ENCODE assay signal across 8 cellular contexts in genomic region chr7:106057962-106058901, GRCh38. TPM values are rescaled to one million over a fixed set of nuclear protein-coding genes. Genes with fewer than 3 reads are reported as not detected.
DNase-seq lines count a peak whose midpoint lies in the region; ATAC-seq and TF ChIP-seq lines count a peak whose summit lies in the region.

No MANE protein-coding gene starts in this region.

- CTCF ChIA-PET in CD4-positive, alpha-beta T cell (lab: Charles Lee) = interaction anchor here (0.8 to 4.0 kb wide), 3 partner anchors 13 to 97 kb away, joined by 3 to 52 read pairs (median 4); no protein-coding TSS in a partner anchor

- POLR2A ChIA-PET in CD4-positive, alpha-beta T cell (lab: Charles Lee) = interaction anchor here (0.7 to 3.6 kb wide), 3 partner anchors 13 to 95 kb away, joined by 3 to 15 read pairs (median 13); partner anchors contain the start of gene SYPL1

- peaks cover 27% of the 10 kb centered on the region for H3K4me1 Mint-ChIP-seq in CD4-positive, alpha-beta T cell (ENCODE audit: low read depth)
- peaks cover 5 to 19% of the 10 kb centered on the region in 2 donors for H3K4me1 Mint-ChIP-seq in natural killer cell

- peak; percentile 65 for ATAC-seq in GM21423 (IDR thresholded peaks at IDR 0.05; ENCODE audit: unreplicated experiment)
- peak; percentile 32 for ATAC-seq in HG03575 (IDR thresholded peaks at IDR 0.05; ENCODE audit: extremely low read depth, insufficient number of reproducible peaks, low FRiP score, unreplicated experiment)
- no peak for ATAC-seq in CD4-positive, alpha-beta T cell (ENCODE audit: poor library complexity)
- ATAC-seq in natural killer cell = no peak

- H3K9me3 ChIP-seq in CD4-positive, alpha-beta T cell (ENCODE audit: control insufficient read depth, low read length) = no peaks in the 10 kb centered on the region

- intact Hi-C loops in posterior vena cava (cut with DNase I) = loop anchor here (1.0 to 5.0 kb wide), 3 partner anchors 95 to 1959 kb away; no protein-coding TSS in a partner anchor
- intact Hi-C loops in CD4-positive, alpha-beta T cell (cut with DNase I, micrococcal nuclease) = loop anchor here (1.0 to 10.0 kb wide), 5 partner anchors 37 to 407 kb away; partner anchors contain the start of gene SYPL1 (in 1 of the 2)
- intact Hi-C loops in natural killer cell (cut with micrococcal nuclease) = loop anchor here (1.0 to 5.0 kb wide), 2 partner anchors 54 to 96 kb away; partner anchors contain the start of gene SYPL1

- no peak overlapping the region for H3K27ac ChIP-seq in CD4-positive, alpha-beta T cell (ENCODE audit: low read depth, low read length)

- no peak overlapping the region for H3K4me3 Mint-ChIP-seq in CD4-positive, alpha-beta T cell
- H3K4me3 Mint-ChIP-seq in natural killer cell = no peak overlapping the region

- DNase-seq in GM12865 (ENCODE audit: low read depth) (peak; percentile 90), amygdala (lab: John Stamatoyannopoulos, UW) (peak; percentile 24 to 95 (median 83)), mucosa of gallbladder (ENCODE audit: low spot score) (peak; percentile 86), posterior vena cava (ENCODE audit: low spot score) (no peak), natural killer cell (no peak)
- DNase-seq in CD4-positive, alpha-beta T cell = no peak

- no peaks in the 10 kb centered on the region for H3K9me3 Mint-ChIP-seq in CD4-positive, alpha-beta T cell
- no peaks in the 10 kb centered on the region for H3K9me3 Mint-ChIP-seq in natural killer cell

- no peaks in the 10 kb centered on the region for H3K36me3 Mint-ChIP-seq in CD4-positive, alpha-beta T cell (ENCODE audit: low read depth)
- H3K36me3 Mint-ChIP-seq in natural killer cell = no peaks in the 10 kb centered on the region

- no peak overlapping the region for H3K27ac Mint-ChIP-seq in CD4-positive, alpha-beta T cell
- no peak overlapping the region for H3K27ac Mint-ChIP-seq in natural killer cell

- H3K27me3 ChIP-seq in CD4-positive, alpha-beta T cell (ENCODE audit: control insufficient read depth, insufficient read depth, low read length) = no peaks in the 10 kb centered on the region

- no peaks in the 10 kb centered on the region for H3K27me3 Mint-ChIP-seq in CD4-positive, alpha-beta T cell
- peaks cover 0 to 6% of the 10 kb centered on the region in 2 donors for H3K27me3 Mint-ChIP-seq in natural killer cell (ENCODE audit: low read depth in 2 of 2)

- TF ChIP-seq CTCF in GM12865 (IDR thresholded peaks at IDR 0.05; ENCODE audit: insufficient read depth, low read depth, low read length, missing control alignments) (no peak), natural killer cell (IDR thresholded peaks at IDR 0.05) (no peak)
- TF ChIP-seq CTCF in CD4-positive, alpha-beta T cell (IDR thresholded peaks at IDR 0.05) = no peak

- H3K4me3 ChIP-seq in GM12865 (ENCODE audit: low read depth, low read length) = peak overlapping the region; percentile 11; the same call in 1 of the 2 replicates

RNA-seq across cellular contexts. Expression of gene SYPL1, which starts 53.9 kb away (rescaled TPM):
- total RNA-seq in mucosa of gallbladder (116 TPM), posterior vena cava (10 to 100 TPM; 81.4 to 89.8 TPM), natural killer cell (10 to 100 TPM; 13.1 to 22.2 (median 14.9) TPM)
- total RNA-seq in CD4-positive, alpha-beta T cell = 10 to 100 TPM; 51.2 to 53.1 TPM

Comparison
In these comparisons a context has a peak if more than half of its experiments do, and no peak if none do; other contexts are left out.
1. DNase-seq: peak in GM12865 (single experiment), amygdala (56 of 56) and mucosa of gallbladder (single experiment); none in posterior vena cava (single experiment), CD4-positive, alpha-beta T cell (0 of 10) and natural killer cell (single experiment).
2. ATAC-seq: peak in GM21423 (single experiment) and HG03575 (single experiment); none in CD4-positive, alpha-beta T cell (single experiment) and natural killer cell (0 of 3).